1 cellular context compared by ENCODE assay signal in the genomic region with DNA sequence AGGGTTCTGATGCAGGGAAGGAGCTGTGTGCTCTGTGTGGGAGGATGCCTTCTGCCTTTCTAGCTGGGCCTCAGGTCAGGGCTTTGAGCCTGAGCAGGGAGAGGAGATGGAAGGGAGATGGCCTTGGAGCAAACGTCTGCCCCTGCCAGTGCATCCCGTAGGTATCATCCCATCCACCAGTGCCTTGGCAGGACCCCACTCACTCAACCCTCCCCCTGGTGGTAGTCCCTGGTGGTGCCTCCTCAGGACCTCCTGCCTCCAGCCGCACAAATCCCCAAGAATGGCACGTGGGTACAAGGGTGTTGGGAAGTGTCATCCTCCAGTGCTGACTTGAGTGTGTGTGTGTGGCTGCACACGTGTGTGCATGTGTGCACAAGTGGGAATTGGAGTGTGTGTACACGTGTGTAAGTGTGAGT.
TF ChIP-seq lines count a peak whose summit lies in the region.

No MANE protein-coding gene starts in this region.

TF ChIP-seq in K562, 482 proteins besides CTCF, POLR2A, EP300 and RAD21:
- TF ChIP-seq, protein P1, sequence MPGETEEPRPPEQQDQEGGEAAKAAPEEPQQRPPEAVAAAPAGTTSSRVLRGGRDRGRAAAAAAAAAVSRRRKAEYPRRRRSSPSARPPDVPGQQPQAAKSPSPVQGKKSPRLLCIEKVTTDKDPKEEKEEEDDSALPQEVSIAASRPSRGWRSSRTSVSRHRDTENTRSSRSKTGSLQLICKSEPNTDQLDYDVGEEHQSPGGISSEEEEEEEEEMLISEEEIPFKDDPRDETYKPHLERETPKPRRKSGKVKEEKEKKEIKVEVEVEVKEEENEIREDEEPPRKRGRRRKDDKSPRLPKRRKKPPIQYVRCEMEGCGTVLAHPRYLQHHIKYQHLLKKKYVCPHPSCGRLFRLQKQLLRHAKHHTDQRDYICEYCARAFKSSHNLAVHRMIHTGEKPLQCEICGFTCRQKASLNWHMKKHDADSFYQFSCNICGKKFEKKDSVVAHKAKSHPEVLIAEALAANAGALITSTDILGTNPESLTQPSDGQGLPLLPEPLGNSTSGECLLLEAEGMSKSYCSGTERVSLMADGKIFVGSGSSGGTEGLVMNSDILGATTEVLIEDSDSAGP (CRISPR knock-in tag; IDR thresholded peaks at IDR 0.05) = 0 out of 2 replicates have a peak, but pooled peaks have one; percentile 31
- TF ChIP-seq, protein P2, sequence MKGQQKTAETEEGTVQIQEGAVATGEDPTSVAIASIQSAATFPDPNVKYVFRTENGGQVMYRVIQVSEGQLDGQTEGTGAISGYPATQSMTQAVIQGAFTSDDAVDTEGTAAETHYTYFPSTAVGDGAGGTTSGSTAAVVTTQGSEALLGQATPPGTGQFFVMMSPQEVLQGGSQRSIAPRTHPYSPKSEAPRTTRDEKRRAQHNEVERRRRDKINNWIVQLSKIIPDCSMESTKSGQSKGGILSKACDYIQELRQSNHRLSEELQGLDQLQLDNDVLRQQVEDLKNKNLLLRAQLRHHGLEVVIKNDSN (CRISPR knock-in tag; IDR thresholded peaks at IDR 0.05) = peak; percentile 44; the same call in 1 of the 2 replicates
- TF ChIP-seq, protein P3, sequence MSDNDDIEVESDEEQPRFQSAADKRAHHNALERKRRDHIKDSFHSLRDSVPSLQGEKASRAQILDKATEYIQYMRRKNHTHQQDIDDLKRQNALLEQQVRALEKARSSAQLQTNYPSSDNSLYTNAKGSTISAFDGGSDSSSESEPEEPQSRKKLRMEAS (CRISPR knock-in tag; IDR thresholded peaks at IDR 0.05) = peak; percentile 68
- TF ChIP-seq NR2C2 (CRISPR knock-in tag; IDR thresholded peaks at IDR 0.05) (0 out of 2 replicates have a peak, but pooled peaks have one; percentile 60), NR2C2 (tag; IDR thresholded peaks at IDR 0.05) (no peak), KDM4B (IDR thresholded peaks at IDR 0.05; ENCODE audit: borderline replicate concordance in 2 of 2, low read depth in 1 of 2) (no peak), E2F4 (CRISPR knock-in tag; IDR thresholded peaks at IDR 0.05; ENCODE audit: low read depth) (0 out of 2 replicates have a peak, but pooled peaks have one; percentile 29)
TF ChIP-seq in K562: peak in this region for 5.
